In genomic region chr10:69362471-69362954, GRCh38 we compare ENCODE assay signal across 11 cellular contexts. TPM values are rescaled to one million over a fixed set of nuclear protein-coding genes. Genes with fewer than 3 reads are reported as not detected.
A peak's percentile ranks its signal among the peaks of the same experiment; 100 is the strongest.
DNase-seq lines count a peak whose midpoint lies in the region; ATAC-seq, FAIRE-seq and TF ChIP-seq lines count a peak whose summit lies in the region.
"Had no signal": no experiment of that assay in that cellular context is flagged by ENCODE, and none has a peak within 500 bp of the region (broad histone marks: within the 10 kb centered on the region; RNA-seq: fewer than 3 reads in every experiment).

No MANE protein-coding gene starts in this region.

- H3K27me3 ChIP-seq in breast epithelium (no peaks in the 10 kb centered on the region), left lung (no peaks in the 10 kb centered on the region)

- TF ChIP-seq POLR2A in A549 (IDR thresholded peaks at IDR 0.05; ENCODE audit: low read length) = no peak
- TF ChIP-seq POLR2A in breast epithelium (IDR thresholded peaks at IDR 0.05) = no peak

- no peaks in the 10 kb centered on the region for H3K9me3 ChIP-seq in A549
- no peaks in the 10 kb centered on the region for H3K9me3 ChIP-seq in breast epithelium
- no peaks in the 10 kb centered on the region for H3K9me3 ChIP-seq in left lung

- intact Hi-C loops in breast epithelium (cut with DNase I; ENCODE audit: low total_unique reads) (no loop called here), left lung (cut with DNase I) (no loop called here)

- H3K27ac ChIP-seq in A549 (peak overlapping the region; percentile 77 to 84), breast epithelium (peak overlapping the region; percentile 76 to 81), left lung (peak overlapping the region; percentile 22 to 49)

- peak overlapping the region; percentile 66 for H3K4me2 ChIP-seq in A549

- POLR2A ChIA-PET in A549 (lab: Yijun Ruan, JAX) = no interaction called here

- TF ChIP-seq RAD21 in A549 (conservative IDR thresholded peaks at IDR 0.05 in 1 of 2, IDR thresholded peaks at IDR 0.05 in 1 of 2) = no peak

- H3K36me3 ChIP-seq in breast epithelium (no peaks in the 10 kb centered on the region), left lung (peaks cover 0 to 66% of the 10 kb centered on the region in 2 donors)

- H3K4me1 ChIP-seq in A549 (peaks cover 51% of the 10 kb centered on the region), breast epithelium (peaks cover 6 to 21% of the 10 kb centered on the region in 2 donors), left lung (peaks cover 24 to 59% of the 10 kb centered on the region in 2 donors)

- ATAC-seq in A549 (no peak), left lung (peak; percentile 63), HG03135 (IDR thresholded peaks at IDR 0.05; ENCODE audit: unreplicated experiment) (no peak)

- FAIRE-seq in A549 (lab: Jason Lieb, UNC) = no peak

- H3K4me3 ChIP-seq in A549 (no peak overlapping the region), breast epithelium (no peak overlapping the region), left lung (no peak overlapping the region)

- CTCF ChIA-PET in A549 (lab: Yijun Ruan, JAX) = interaction anchor here (0.9 to 3.5 kb wide), 5 partner anchors 13 to 124 kb away, joined by 3 to 14 read pairs (median 7); no protein-coding TSS in a partner anchor

- TF ChIP-seq CTCF in A549 (IDR thresholded peaks at IDR 0.05) = no peak
- TF ChIP-seq CTCF in breast epithelium (IDR thresholded peaks at IDR 0.05) = no peak
- TF ChIP-seq CTCF in left lung (IDR thresholded peaks at IDR 0.05) = no peak

- no peak for TF ChIP-seq EP300 in A549 (IDR thresholded peaks at IDR 0.05)

- in situ Hi-C loops in KBM-7 (cut with MboI; ENCODE audit: low pct_unique_long_range_greater_than_20kb, low sequenced_read_pairs) = no loop called here

- DNase-seq in A549 (ENCODE audit: low read depth in 1 of 2, low spot score in 1 of 2) = peak in 1 of 2 experiments; percentile 28
- DNase-seq in HT-29 (ENCODE audit: low spot score) = peak; percentile 76
- DNase-seq in breast epithelium (ENCODE audit: low spot score in 2 of 2) = peak; percentile 68 to 75
- DNase-seq in left lung = peak in 1 of 2 donors; percentile 63
- DNase-seq in KBM-7 = no peak
- DNase-seq in stimulated activated CD4-positive, alpha-beta T cell treated with anti-CD3 and anti-CD28 coated beads, Interleukin-4, amount 100 ng/mL, for 1 hour = no peak
- DNase-seq in HuH-7.5 (ENCODE audit: low spot score) = no peak
- DNase-seq: DMS53, NCI-H1694 treated with DMSO at 0.1 percent for 48 hours had no signal

- WGBS in A549 (ENCODE audit: missing lambda C conversion rate) = 60% methylated on average over 13 of the region's 13 CpGs

TF ChIP-seq in A549, 52 proteins besides CTCF, POLR2A, EP300 and RAD21:
- TF ChIP-seq FOSL2 (IDR thresholded peaks at IDR 0.05) (no peak), FOSL2 (CRISPR knock-in tag; IDR thresholded peaks at IDR 0.05) (peak; percentile 10; the same call in 1 of the 2 replicates)
- TF ChIP-seq, protein P1, sequence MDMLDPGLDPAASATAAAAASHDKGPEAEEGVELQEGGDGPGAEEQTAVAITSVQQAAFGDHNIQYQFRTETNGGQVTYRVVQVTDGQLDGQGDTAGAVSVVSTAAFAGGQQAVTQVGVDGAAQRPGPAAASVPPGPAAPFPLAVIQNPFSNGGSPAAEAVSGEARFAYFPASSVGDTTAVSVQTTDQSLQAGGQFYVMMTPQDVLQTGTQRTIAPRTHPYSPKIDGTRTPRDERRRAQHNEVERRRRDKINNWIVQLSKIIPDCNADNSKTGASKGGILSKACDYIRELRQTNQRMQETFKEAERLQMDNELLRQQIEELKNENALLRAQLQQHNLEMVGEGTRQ (IDR thresholded peaks at IDR 0.05) = no peak

RNA-seq across cellular contexts. Expression of gene TACR2, which starts 54.2 kb away (rescaled TPM):
- 0.16 and 0.24 TPM in 2 replicates for polyA plus RNA-seq in A549 (2011; rRNA removed)
- polyA plus RNA-seq in A549 (2012; cell fraction: cytosol; rRNA removed) = 0.17 and 0.21 TPM in 2 replicates
- 0.06 and 0.16 TPM in 2 replicates for polyA plus RNA-seq in A549 (2012; cell fraction: nucleus; rRNA removed)
- polyA plus RNA-seq in A549 (2017; fragmentation: RNase III; extraction: RNeasy Plus Mini Kit Qiagen cat#74134 plus additional on column Dnase treatment) = 0.09 to 0.21 TPM (median 0.15 TPM) in 3 replicates
- 0.12 and 0.19 TPM in 2 replicates for polyA minus RNA-seq in A549 (2011; rRNA and poly(A)+ RNA removed)
- total RNA-seq in HT-29 (2014; rRNA removed; shearing (Covaris generic)) = 1.9 and 2.2 TPM in 2 replicates
- 1 to 10 TPM in 1 of 3 donors, under 1 TPM in 2; 0.66 to 3.2 (median 0.73) TPM for total RNA-seq in breast epithelium
- total RNA-seq in left lung = under 1 TPM; 0.31 to 0.55 TPM
- total RNA-seq: activated CD8-positive, alpha-beta memory T cell treated with anti-CD3 and anti-CD28 coated beads for 36 hours had no signal

Comparison
In these comparisons a context has a peak if more than half of its experiments do, and no peak if none do; other contexts are left out.
1. DNase-seq: peak in HT-29 (single experiment) and breast epithelium (2 of 2); none in KBM-7 (single experiment), stimulated activated CD4-positive, alpha-beta T cell treated with anti-CD3 and anti-CD28 coated beads, Interleukin-4, amount 100 ng/mL, for 1 hour (single experiment) and HuH-7.5 (single experiment).
2. Peak in every context shown above with its lines, with median percentiles within 50 percentile points of each other: H3K27ac ChIP-seq.